ENCODE assay signal across 12 cellular contexts in the genomic region with DNA sequence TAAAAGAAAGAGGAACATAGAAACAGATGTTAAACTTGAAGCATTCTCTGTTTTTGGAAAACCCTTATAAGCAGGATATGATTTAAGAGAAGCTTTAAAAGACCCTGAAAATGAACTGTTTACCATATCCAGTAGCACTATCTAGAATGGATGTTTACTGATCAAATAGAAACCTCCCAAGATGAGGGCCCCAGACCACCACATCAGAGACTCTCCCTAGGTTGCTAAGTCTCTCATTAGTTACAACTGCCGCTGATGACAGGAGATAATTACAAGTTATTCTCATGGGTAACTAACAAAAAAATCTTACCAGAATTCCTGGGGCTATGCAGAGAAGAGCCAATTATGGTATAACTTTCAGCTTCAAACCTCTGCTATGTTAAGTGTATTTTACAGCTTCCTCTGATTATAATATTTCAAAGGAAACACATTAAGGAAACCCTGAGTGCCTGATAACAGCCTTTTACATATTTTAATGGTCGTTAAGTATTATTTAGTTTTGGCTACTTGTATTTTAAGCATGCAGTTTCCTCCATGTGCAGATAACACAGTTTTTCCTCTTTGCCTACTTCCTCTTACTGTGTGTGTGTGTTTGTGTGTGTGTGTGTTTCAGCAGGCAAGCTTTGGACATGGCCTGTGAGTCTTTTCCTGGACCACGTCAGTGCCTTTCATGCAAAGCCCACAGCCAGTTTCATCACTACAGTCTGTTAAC. TPM values are rescaled to one million over a fixed set of nuclear protein-coding genes. Genes with fewer than 3 reads are reported as not detected.
DNase-seq lines count a peak whose midpoint lies in the region; ATAC-seq and TF ChIP-seq lines count a peak whose summit lies in the region.
"Had no signal": no experiment of that assay in that cellular context is flagged by ENCODE, and none has a peak within 500 bp of the region (broad histone marks: within the 10 kb centered on the region; RNA-seq: fewer than 3 reads in every experiment).

No MANE protein-coding gene starts in this region.

- H3K79me2 ChIP-seq in parathyroid adenoma: peaks cover 4% of the 10 kb centered on the region

- H3K27ac ChIP-seq in esophagus muscularis mucosa (replicated peaks in 1 of 4) (peak overlapping the region in 3 of 4 donors; percentile 21 to 28 (median 27)), parathyroid adenoma (peak overlapping the region; percentile 24)

- intact Hi-C loops in esophagus muscularis mucosa (cut with DNase I): no loop called here

- no peak overlapping the region for H2AFZ ChIP-seq in parathyroid adenoma

- H3K4me1 ChIP-seq in esophagus muscularis mucosa (peaks cover 0 to 38% (median 26%) of the 10 kb centered on the region in 4 donors), parathyroid adenoma (peaks cover 6% of the 10 kb centered on the region)

- H3K27me3 ChIP-seq in esophagus muscularis mucosa (no peaks in the 10 kb centered on the region), parathyroid adenoma (ENCODE audit: control insufficient read depth, insufficient read depth, low read length) (no peaks in the 10 kb centered on the region)

- 70% methylated on average over 3 of the region's 3 CpGs for WGBS in esophagus muscularis mucosa

- peak; percentile 78 for DNase-seq in GDM1 (lab: John Stamatoyannopoulos, UW)
- DNase-seq in NCI-H69 (lab: John Stamatoyannopoulos, UW): peak; percentile 29
- no peak for DNase-seq in esophagus muscularis mucosa (ENCODE audit: extremely low spot score)
- DNase-seq in NCI-H82 treated with DMSO at 0.1 percent for 48 hours (lab: John Stamatoyannopoulos, UW; ENCODE audit: unreplicated experiment): no peak
- no peak for DNase-seq in SIG-M5 (lab: John Stamatoyannopoulos, UW)
- DNase-seq: activated B cell treated with CpG ODN at 0.5 μM for 24 hours; KG1; NCI-H2081 treated with DMSO at 0.1 percent for 48 hours; stimulated activated CD4-positive, alpha-beta T cell treated with anti-CD3 and anti-CD28 coated beads, Interleukin-2, amount 100 ng/mL, for 24 hours had no signal

- H3K4me2 ChIP-seq in parathyroid adenoma (ENCODE audit: low read length): no peak overlapping the region

- H3K36me3 ChIP-seq in esophagus muscularis mucosa: peaks cover 0 to 56% (median 23%) of the 10 kb centered on the region in 4 donors
- no peaks in the 10 kb centered on the region for H3K36me3 ChIP-seq in parathyroid adenoma (ENCODE audit: control insufficient read depth, insufficient read depth, low read length)

- no peaks in the 10 kb centered on the region for H3K9me3 ChIP-seq in esophagus muscularis mucosa
- no peaks in the 10 kb centered on the region for H3K9me3 ChIP-seq in parathyroid adenoma (ENCODE audit: control insufficient read depth, low read length)

- ATAC-seq in HG03045 (IDR thresholded peaks at IDR 0.05; ENCODE audit: unreplicated experiment): no peak
- ATAC-seq in GM19467 (IDR thresholded peaks at IDR 0.05; ENCODE audit: unreplicated experiment): no peak

- TF ChIP-seq CTCF in esophagus muscularis mucosa (IDR thresholded peaks at IDR 0.05): no peak
- TF ChIP-seq CTCF in parathyroid adenoma (IDR thresholded peaks at IDR 0.05): no peak

- no peak overlapping the region for H3K9ac ChIP-seq in parathyroid adenoma

- no peak overlapping the region for H3K4me3 ChIP-seq in esophagus muscularis mucosa
- no peak overlapping the region for H3K4me3 ChIP-seq in parathyroid adenoma (ENCODE audit: low read depth, low read length)

- TF ChIP-seq EP300 in esophagus muscularis mucosa (IDR thresholded peaks at IDR 0.05): no peak

- TF ChIP-seq POLR2A in esophagus muscularis mucosa (IDR thresholded peaks at IDR 0.05; ENCODE audit: low read depth): no peak

RNA-seq across cellular contexts. Expression of a gene that starts 17.8 kb away (rescaled TPM):
- 10 to 100 TPM; 33.6 to 65.2 (median 53.3) TPM for total RNA-seq in esophagus muscularis mucosa
- total RNA-seq: activated B cell treated with CpG ODN at 0.5 μM for 24 hours had no signal

Comparison
In these comparisons a context has a peak if more than half of its experiments do, and no peak if none do; other contexts are left out.
1. DNase-seq: peak in GDM1 (single experiment) and NCI-H69 (single experiment); none in esophagus muscularis mucosa (single experiment), NCI-H82 treated with DMSO at 0.1 percent for 48 hours (single experiment) and SIG-M5 (single experiment).